ENCODE assay signal across 1 cellular context in genomic region chr12:56130876-56131275, GRCh38.
TF ChIP-seq lines count a peak whose summit lies in the region.

No MANE protein-coding gene starts in this region.

TF ChIP-seq in WTC11, 78 proteins besides CTCF, POLR2A, EP300 and RAD21 (continued from another document):
- TF ChIP-seq, protein P1, sequence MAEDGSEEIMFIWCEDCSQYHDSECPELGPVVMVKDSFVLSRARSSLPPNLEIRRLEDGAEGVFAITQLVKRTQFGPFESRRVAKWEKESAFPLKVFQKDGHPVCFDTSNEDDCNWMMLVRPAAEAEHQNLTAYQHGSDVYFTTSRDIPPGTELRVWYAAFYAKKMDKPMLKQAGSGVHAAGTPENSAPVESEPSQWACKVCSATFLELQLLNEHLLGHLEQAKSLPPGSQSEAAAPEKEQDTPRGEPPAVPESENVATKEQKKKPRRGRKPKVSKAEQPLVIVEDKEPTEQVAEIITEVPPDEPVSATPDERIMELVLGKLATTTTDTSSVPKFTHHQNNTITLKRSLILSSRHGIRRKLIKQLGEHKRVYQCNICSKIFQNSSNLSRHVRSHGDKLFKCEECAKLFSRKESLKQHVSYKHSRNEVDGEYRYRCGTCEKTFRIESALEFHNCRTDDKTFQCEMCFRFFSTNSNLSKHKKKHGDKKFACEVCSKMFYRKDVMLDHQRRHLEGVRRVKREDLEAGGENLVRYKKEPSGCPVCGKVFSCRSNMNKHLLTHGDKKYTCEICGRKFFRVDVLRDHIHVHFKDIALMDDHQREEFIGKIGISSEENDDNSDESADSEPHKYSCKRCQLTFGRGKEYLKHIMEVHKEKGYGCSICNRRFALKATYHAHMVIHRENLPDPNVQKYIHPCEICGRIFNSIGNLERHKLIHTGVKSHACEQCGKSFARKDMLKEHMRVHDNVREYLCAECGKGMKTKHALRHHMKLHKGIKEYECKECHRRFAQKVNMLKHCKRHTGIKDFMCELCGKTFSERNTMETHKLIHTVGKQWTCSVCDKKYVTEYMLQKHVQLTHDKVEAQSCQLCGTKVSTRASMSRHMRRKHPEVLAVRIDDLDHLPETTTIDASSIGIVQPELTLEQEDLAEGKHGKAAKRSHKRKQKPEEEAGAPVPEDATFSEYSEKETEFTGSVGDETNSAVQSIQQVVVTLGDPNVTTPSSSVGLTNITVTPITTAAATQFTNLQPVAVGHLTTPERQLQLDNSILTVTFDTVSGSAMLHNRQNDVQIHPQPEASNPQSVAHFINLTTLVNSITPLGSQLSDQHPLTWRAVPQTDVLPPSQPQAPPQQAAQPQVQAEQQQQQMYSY (CRISPR knock-in tag; IDR thresholded peaks at IDR 0.05): no peak
- TF ChIP-seq ESRRA (CRISPR knock-in tag; IDR thresholded peaks at IDR 0.05; ENCODE audit: borderline replicate concordance) (no peak), TP53 (CRISPR knock-in tag; IDR thresholded peaks at IDR 0.05) (no peak)
